In the genomic region with DNA sequence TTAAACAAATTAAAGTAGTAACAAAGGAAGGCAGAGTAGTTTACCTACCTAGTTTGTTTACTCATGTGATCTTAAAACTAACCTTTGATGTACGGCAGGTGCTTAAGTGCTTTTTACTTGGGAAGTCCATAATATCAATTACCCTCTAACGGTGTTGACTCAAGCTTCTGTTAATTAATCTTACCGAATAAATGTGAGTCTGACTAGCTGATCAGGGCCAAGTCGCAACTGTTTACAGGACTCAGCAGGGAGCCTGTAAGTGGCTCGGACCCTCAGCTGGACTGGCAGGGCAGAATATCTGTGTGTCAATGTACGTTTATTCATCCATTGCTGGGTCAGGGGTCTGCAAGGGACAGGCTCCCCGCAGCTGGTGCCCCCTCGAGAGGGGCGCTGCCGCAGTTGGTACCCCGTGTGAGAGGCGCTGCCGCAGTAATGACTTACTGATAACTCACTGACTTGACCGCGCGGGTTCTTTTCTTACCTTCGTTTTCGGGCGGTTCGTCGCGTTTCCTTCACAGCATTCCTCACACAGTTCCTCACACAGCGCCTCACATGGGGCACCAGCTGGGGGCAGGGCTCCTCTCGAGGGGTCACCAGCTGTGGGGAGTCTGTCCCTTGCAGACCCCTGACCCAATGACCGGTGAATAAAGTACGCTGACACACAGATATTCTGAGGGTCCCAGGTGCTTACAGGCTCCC, we compare ENCODE assay signal across 8 cellular contexts. TPM values are rescaled to one million over a fixed set of nuclear protein-coding genes. Genes with fewer than 3 reads are reported as not detected.
DNase-seq lines count a peak whose midpoint lies in the region; ATAC-seq and TF ChIP-seq lines count a peak whose summit lies in the region.

No MANE protein-coding gene starts in this region.

- peak overlapping the region; percentile 84 for H3K4me3 Mint-ChIP-seq in activated naive CD8-positive, alpha-beta T cell treated with anti-CD3 and anti-CD28 coated beads, Interleukin-2, amount 10 ng/mL, durations not matched to agents 7 days and 5 days

- ATAC-seq in activated naive CD8-positive, alpha-beta T cell treated with anti-CD3 and anti-CD28 coated beads, Interleukin-2, amount 10 ng/mL, durations not matched to agents 7 days and 5 days (ENCODE audit: low read depth), result peak; percentile 53
- no peak for ATAC-seq in HG03378 (IDR thresholded peaks at IDR 0.05; ENCODE audit: unreplicated experiment)

- peaks cover 64% of the 10 kb centered on the region for H3K27me3 Mint-ChIP-seq in activated naive CD8-positive, alpha-beta T cell treated with anti-CD3 and anti-CD28 coated beads, Interleukin-2, amount 10 ng/mL, durations not matched to agents 7 days and 5 days

- POLR2A ChIA-PET in HEK293T (lab: Yijun Ruan, JAX), result no interaction called here
- POLR2A ChIA-PET in activated naive CD8-positive, alpha-beta T cell treated with anti-CD3 and anti-CD28 coated beads, Interleukin-2, amount 10 ng/mL, durations not matched to agents 7 days and 5 days (lab: Charles Lee), result no interaction called here

- no peaks in the 10 kb centered on the region for H3K36me3 Mint-ChIP-seq in activated naive CD8-positive, alpha-beta T cell treated with anti-CD3 and anti-CD28 coated beads, Interleukin-2, amount 10 ng/mL, durations not matched to agents 7 days and 5 days

- H3K27ac Mint-ChIP-seq in activated naive CD8-positive, alpha-beta T cell treated with anti-CD3 and anti-CD28 coated beads, Interleukin-2, amount 10 ng/mL, durations not matched to agents 7 days and 5 days, result no peak overlapping the region

- H3K36me3 ChIP-seq in iPS-15b (ENCODE audit: control insufficient read depth, insufficient read depth, low read length) (no peaks in the 10 kb centered on the region), skeletal muscle tissue (ENCODE audit: control insufficient read depth in 3 of 3, insufficient read depth in 3 of 3, low read length in 3 of 3) (no peaks in the 10 kb centered on the region)

- H3K27ac ChIP-seq in skeletal muscle tissue (ENCODE audit: low read depth, low read length), result no peak overlapping the region

- H3K9me3 ChIP-seq in iPS-15b (ENCODE audit: control insufficient read depth, insufficient read depth, low read length) (no peaks in the 10 kb centered on the region), skeletal muscle tissue (ENCODE audit: control insufficient read depth in 3 of 3, low read length in 3 of 3) (no peaks in the 10 kb centered on the region)

- DNase-seq in DMS79 treated with DMSO at 0.1 percent for 48 hours (lab: John Stamatoyannopoulos, UW) (peak; percentile 75), HEK293T (ENCODE audit: extremely low spot score) (peak; percentile 41), NCI-H526 (lab: John Stamatoyannopoulos, UW) (peak; percentile 16 to 71), HT-29 (ENCODE audit: low spot score) (no peak)
- peak; percentile 50 for DNase-seq in activated naive CD8-positive, alpha-beta T cell treated with anti-CD3 and anti-CD28 coated beads, Interleukin-2, amount 10 ng/mL, durations not matched to agents 7 days and 5 days

- H3K27me3 ChIP-seq in iPS-15b (ENCODE audit: control insufficient read depth, insufficient read depth, low read length), result peaks cover 16% of the 10 kb centered on the region
- H3K27me3 ChIP-seq in skeletal muscle tissue (ENCODE audit: control insufficient read depth in 3 of 3, insufficient read depth in 3 of 3, low read length in 3 of 3), result peaks cover 5 to 13% (median 8%) of the 10 kb centered on the region in 3 donors

- H3K9ac ChIP-seq in iPS-15b (ENCODE audit: low read depth, low read length) (no peak overlapping the region), skeletal muscle tissue (ENCODE audit: low read depth in 1 of 3, low read length in 3 of 3) (peak overlapping the region; percentile 59 to 70 (median 62))

- peaks cover 7% of the 10 kb centered on the region for H3K4me1 Mint-ChIP-seq in activated naive CD8-positive, alpha-beta T cell treated with anti-CD3 and anti-CD28 coated beads, Interleukin-2, amount 10 ng/mL, durations not matched to agents 7 days and 5 days

- H3K9me3 Mint-ChIP-seq in activated naive CD8-positive, alpha-beta T cell treated with anti-CD3 and anti-CD28 coated beads, Interleukin-2, amount 10 ng/mL, durations not matched to agents 7 days and 5 days, result no peaks in the 10 kb centered on the region

- CTCF ChIA-PET in HEK293T (lab: Yijun Ruan, JAX), result interaction anchor here (0.5 to 1.3 kb wide), 6 partner anchors 15 to 1518 kb away, joined by 3 to 6 read pairs (median 4); a partner anchor contains a TSS

- H3K4me1 ChIP-seq in iPS-15b (ENCODE audit: control insufficient read depth, insufficient read depth, low read length) (peaks cover 9% of the 10 kb centered on the region), skeletal muscle tissue (ENCODE audit: control insufficient read depth in 3 of 3, insufficient read depth in 3 of 3, low read length in 3 of 3) (peaks cover 0 to 6% (median 2%) of the 10 kb centered on the region in 3 donors)

- peak overlapping the region; percentile 65 for H3K4me3 ChIP-seq in iPS-15b (ENCODE audit: low read depth, low read length)
- peak overlapping the region; percentile 69 to 78 (median 77) for H3K4me3 ChIP-seq in skeletal muscle tissue (ENCODE audit: low read length in 3 of 3)

TF ChIP-seq in HEK293T, 16 proteins besides CTCF, POLR2A, EP300 and RAD21:
- TF ChIP-seq FOXK2 (IDR thresholded peaks at IDR 0.05) (no peak), FOXM1 (IDR thresholded peaks at IDR 0.05; ENCODE audit: borderline replicate concordance) (no peak), CTBP1 (IDR thresholded peaks at IDR 0.05; ENCODE audit: borderline replicate concordance) (no peak), ELF4 (IDR thresholded peaks at IDR 0.05) (no peak), NFRKB (IDR thresholded peaks at IDR 0.05) (no peak), L3MBTL2 (conservative IDR thresholded peaks at IDR 0.05) (peak; percentile 65), HDGF (IDR thresholded peaks at IDR 0.05; ENCODE audit: borderline replicate concordance) (no peak)
- TF ChIP-seq, protein P1, sequence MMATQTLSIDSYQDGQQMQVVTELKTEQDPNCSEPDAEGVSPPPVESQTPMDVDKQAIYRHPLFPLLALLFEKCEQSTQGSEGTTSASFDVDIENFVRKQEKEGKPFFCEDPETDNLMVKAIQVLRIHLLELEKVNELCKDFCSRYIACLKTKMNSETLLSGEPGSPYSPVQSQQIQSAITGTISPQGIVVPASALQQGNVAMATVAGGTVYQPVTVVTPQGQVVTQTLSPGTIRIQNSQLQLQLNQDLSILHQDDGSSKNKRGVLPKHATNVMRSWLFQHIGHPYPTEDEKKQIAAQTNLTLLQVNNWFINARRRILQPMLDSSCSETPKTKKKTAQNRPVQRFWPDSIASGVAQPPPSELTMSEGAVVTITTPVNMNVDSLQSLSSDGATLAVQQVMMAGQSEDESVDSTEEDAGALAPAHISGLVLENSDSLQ (IDR thresholded peaks at IDR 0.05), result no peak

RNA-seq across cellular contexts. Expression of a gene that starts 2.9 kb away (rescaled TPM):
- total RNA-seq in activated naive CD8-positive, alpha-beta T cell treated with anti-CD3 and anti-CD28 coated beads, Interleukin-2, amount 10 ng/mL, durations not matched to agents 7 days and 5 days, result not detected
- 5.7 TPM for total RNA-seq in skeletal muscle tissue
- total RNA-seq in HT-29 (2014; rRNA removed; shearing (Covaris generic)), result not detected in 2 replicates
